21 cellular contexts compared by ENCODE assay signal in the genomic region with DNA sequence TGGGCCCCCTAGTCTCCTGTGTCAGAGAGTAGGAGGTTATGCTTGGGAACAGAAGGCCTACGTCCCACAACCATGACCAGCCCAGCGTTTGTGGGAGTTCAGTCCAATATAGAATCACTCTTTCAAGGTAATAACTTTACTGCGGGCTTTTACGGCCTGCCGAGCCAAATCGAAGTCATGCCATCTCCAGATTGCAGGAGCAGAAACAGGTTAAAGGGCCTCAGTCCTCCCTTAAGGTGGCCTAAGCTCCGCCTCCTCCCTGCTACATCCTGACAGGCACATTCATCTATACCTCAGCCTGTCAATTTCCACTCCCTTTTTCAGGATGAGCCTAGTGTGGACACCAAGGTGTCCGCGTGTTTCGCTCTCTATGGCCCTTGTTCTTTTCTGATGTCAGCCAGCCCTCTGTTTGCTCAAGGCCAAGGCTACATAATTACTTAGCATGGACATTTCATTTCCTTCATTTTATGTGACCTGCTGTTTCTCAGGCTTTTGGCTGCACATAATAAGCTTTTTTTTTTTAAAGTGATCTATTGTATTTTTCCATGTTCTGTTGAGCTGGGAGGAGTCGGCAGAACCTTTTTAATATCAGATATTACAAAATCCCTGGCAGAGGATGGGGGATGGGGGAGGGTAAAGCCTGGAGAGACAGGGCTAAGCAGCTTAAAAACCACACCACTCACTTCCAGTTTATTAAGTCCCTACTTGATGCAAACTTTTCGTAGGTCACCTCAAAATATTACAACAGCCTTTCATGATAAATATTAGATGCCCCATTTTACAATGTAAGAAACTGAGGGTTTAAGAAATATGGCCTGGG.
DNase-seq lines count a peak whose midpoint lies in the region; TF ChIP-seq lines count a peak whose summit lies in the region.
"Had no signal": no experiment of that assay in that cellular context is flagged by ENCODE, and none has a peak within 500 bp of the region (broad histone marks: within the 10 kb centered on the region; RNA-seq: fewer than 3 reads in every experiment).

No MANE protein-coding gene starts in this region.

- CTCF ChIA-PET in activated naive CD4-positive, alpha-beta T cell treated with anti-CD3 and anti-CD28 coated beads, Interleukin-2, amount 10 ng/mL, durations not matched to agents 7 days and 5 days (lab: Charles Lee) = no interaction called here

- no peaks in the 10 kb centered on the region for H3K27me3 Mint-ChIP-seq in activated naive CD4-positive, alpha-beta T cell treated with anti-CD3 and anti-CD28 coated beads, Interleukin-2, amount 10 ng/mL, durations not matched to agents 7 days and 5 days
- H3K27me3 Mint-ChIP-seq: stimulated activated naive CD8-positive, alpha-beta T cell treated with anti-CD3 and anti-CD28 coated beads, Interleukin-15, Interleukin-2, amounts not matched to agents 100 ng/mL and 50 ng/mL, for 24 hours had no signal

- no peak overlapping the region for H3K27ac Mint-ChIP-seq in activated naive CD4-positive, alpha-beta T cell treated with anti-CD3 and anti-CD28 coated beads, Interleukin-2, amount 10 ng/mL, durations not matched to agents 7 days and 5 days
- H3K27ac Mint-ChIP-seq: CD4-positive, CD25-positive, alpha-beta regulatory T cell; natural killer cell; stimulated activated naive CD8-positive, alpha-beta T cell treated with anti-CD3 and anti-CD28 coated beads, Interleukin-15, Interleukin-2, amounts not matched to agents 100 ng/mL and 50 ng/mL, for 24 hours; T-cell had no signal

- intact Hi-C loops in sigmoid colon (cut with DNase I) = no loop called here

- H3K27me3 ChIP-seq in sigmoid colon = no peaks in the 10 kb centered on the region
- H3K27me3 ChIP-seq: Peyer's patch, tibial artery had no signal

- peak in 1 of 4 donors; percentile 35 for TF ChIP-seq EP300 in sigmoid colon (IDR thresholded peaks at IDR 0.05)

- H3K4me1 Mint-ChIP-seq in activated naive CD4-positive, alpha-beta T cell treated with anti-CD3 and anti-CD28 coated beads, Interleukin-2, amount 10 ng/mL, durations not matched to agents 7 days and 5 days = no peaks in the 10 kb centered on the region
- H3K4me1 Mint-ChIP-seq: CD4-positive, CD25-positive, alpha-beta regulatory T cell; natural killer cell; T-cell had no signal

- WGBS in sigmoid colon, 2 donors = 27 to 70% methylated on average over 12 of the region's 12 CpGs

- TF ChIP-seq CTCF in sigmoid colon (IDR thresholded peaks at IDR 0.05) = no peak

- no peaks in the 10 kb centered on the region for H3K36me3 Mint-ChIP-seq in activated naive CD4-positive, alpha-beta T cell treated with anti-CD3 and anti-CD28 coated beads, Interleukin-2, amount 10 ng/mL, durations not matched to agents 7 days and 5 days
- H3K36me3 Mint-ChIP-seq: CD4-positive, CD25-positive, alpha-beta regulatory T cell; natural killer cell; T-cell had no signal

- no peak for TF ChIP-seq POLR2A in sigmoid colon (IDR thresholded peaks at IDR 0.05)

- H3K9me3 ChIP-seq in sigmoid colon = no peaks in the 10 kb centered on the region
- H3K9me3 ChIP-seq: Peyer's patch, tibial artery had no signal

- DNase-seq in NCI-H82 (lab: John Stamatoyannopoulos, UW) (peak; percentile 62), caudate nucleus (lab: John Stamatoyannopoulos, UW) (no peak), islet precursor cell (peak; percentile 59), sigmoid colon (peak; percentile 78), NCI-H1417 treated with DMSO at 0.1 percent for 48 hours (lab: John Stamatoyannopoulos, UW) (no peak), KG1 (lab: John Stamatoyannopoulos, UW) (no peak)
- no peak for DNase-seq in activated naive CD4-positive, alpha-beta T cell treated with anti-CD3 and anti-CD28 coated beads, Interleukin-2, amount 10 ng/mL, durations not matched to agents 7 days and 5 days
- DNase-seq: activated CD4-positive, alpha-beta T cell treated with anti-CD3 and anti-CD28 coated beads for 1 hour; activated gamma-delta T cell treated with Interleukin-2 at 50 U/mL for 16 hours; CD4-positive, CD25-positive, alpha-beta regulatory T cell; cortex of kidney; left cardiac atrium; midbrain; natural killer cell; NCI-H146; NCI-H510A; Peyer's patch; stimulated activated CD4-positive, alpha-beta T cell treated with anti-CD3 and anti-CD28 coated beads, Interleukin-15, amount 100 ng/mL, for 24 hours; T-cell; tibial artery had no signal

- H3K4me1 ChIP-seq in sigmoid colon = peaks cover 0 to 35% (median 20%) of the 10 kb centered on the region in 4 donors
- H3K4me1 ChIP-seq: Peyer's patch had no signal

- no peak overlapping the region for H3K4me3 Mint-ChIP-seq in activated naive CD4-positive, alpha-beta T cell treated with anti-CD3 and anti-CD28 coated beads, Interleukin-2, amount 10 ng/mL, durations not matched to agents 7 days and 5 days
- H3K4me3 Mint-ChIP-seq: CD4-positive, CD25-positive, alpha-beta regulatory T cell; natural killer cell; stimulated activated naive CD8-positive, alpha-beta T cell treated with anti-CD3 and anti-CD28 coated beads, Interleukin-15, Interleukin-2, amounts not matched to agents 100 ng/mL and 50 ng/mL, for 24 hours; T-cell had no signal

- H3K9me3 Mint-ChIP-seq in activated naive CD4-positive, alpha-beta T cell treated with anti-CD3 and anti-CD28 coated beads, Interleukin-2, amount 10 ng/mL, durations not matched to agents 7 days and 5 days = no peaks in the 10 kb centered on the region
- H3K9me3 Mint-ChIP-seq: CD4-positive, CD25-positive, alpha-beta regulatory T cell; natural killer cell; stimulated activated naive CD8-positive, alpha-beta T cell treated with anti-CD3 and anti-CD28 coated beads, Interleukin-15, Interleukin-2, amounts not matched to agents 100 ng/mL and 50 ng/mL, for 24 hours; T-cell had no signal

- no peak overlapping the region for H3K4me3 ChIP-seq in sigmoid colon
- H3K4me3 ChIP-seq: Peyer's patch, tibial artery had no signal

- H3K27ac ChIP-seq in caudate nucleus (ENCODE audit: low read depth, low read length) (peak overlapping the region; percentile 8), sigmoid colon (peak overlapping the region in 3 of 4 donors; percentile 30 to 75 (median 75))
- H3K27ac ChIP-seq: tibial artery had no signal

- H3K36me3 ChIP-seq in sigmoid colon = no peaks in the 10 kb centered on the region
- H3K36me3 ChIP-seq: Peyer's patch, tibial artery had no signal

Comparison
In these comparisons a context has a peak if more than half of its experiments do, and no peak if none do; other contexts are left out.
1. DNase-seq: peak in NCI-H82 (single experiment), islet precursor cell (single experiment) and sigmoid colon (single experiment); none in caudate nucleus (0 of 61), NCI-H1417 treated with DMSO at 0.1 percent for 48 hours (single experiment), activated naive CD4-positive, alpha-beta T cell treated with anti-CD3 and anti-CD28 coated beads, Interleukin-2, amount 10 ng/mL, durations not matched to agents 7 days and 5 days (single experiment) and KG1 (single experiment).